Comparison of ENCODE assay signal across 24 cellular contexts in genomic region chr11:7899418-7899817, GRCh38.
"Had no signal": no experiment of that assay in that cellular context is flagged by ENCODE, and none has a peak within 500 bp of the region (broad histone marks: within the 10 kb centered on the region; RNA-seq: fewer than 3 reads in every experiment).

No MANE protein-coding gene starts in this region.

- DNase-seq: activated CD4-positive, alpha-beta T cell treated with anti-CD3 and anti-CD28 coated beads for 36 hours; activated CD4-positive, alpha-beta T cell treated with anti-CD3 and anti-CD28 coated beads, Interleukin-2, amount 10 ng/mL, durations not matched to agents 7 days and 5 days; activated CD4-positive, alpha-beta T cell treated with anti-CD3 and anti-CD28 coated beads, Interleukin-2, amount 50 U/mL, for 48 hours; activated CD8-positive, alpha-beta T cell treated with anti-CD3 and anti-CD28 coated beads, Interleukin-2, amount 10 ng/mL, durations not matched to agents 7 days and 5 days; activated effector memory CD4-positive, alpha-beta T cell treated with Interleukin-2 at 50 U/mL for 16 hours; activated naive CD4-positive, alpha-beta T cell treated with anti-CD3 and anti-CD28 coated beads, Interleukin-2, amount 50 U/mL, for 16 hours; activated naive CD8-positive, alpha-beta T cell treated with anti-CD3 and anti-CD28 coated beads for 36 hours; activated T-cell treated with anti-CD3 and anti-CD28 coated beads, Interleukin-2, amount 50 U/mL, for 4 hours; amniotic stem cell; aorta; brain microvascular endothelial cell; NCI-H1105; NCI-H1436; NCI-H1694; NCI-H1930; NCI-H2081 treated with DMSO at 0.1 percent for 48 hours; NCI-H345; NCI-H524 treated with DMSO at 0.1 percent for 48 hours; SHP77 treated with DMSO at 0.1 percent for 48 hours; SK-N-SH had no signal

- H3K9me3 ChIP-seq: SJSA1, SK-N-SH had no signal

- ATAC-seq: activated CD4-positive, alpha-beta T cell treated with anti-CD3 and anti-CD28 coated beads for 36 hours; activated CD4-positive, CD25-positive, alpha-beta regulatory T cell treated with anti-CD3 and anti-CD28 coated beads, Interleukin-2, amount 50 U/mL, for 24 hours; activated CD8-positive, alpha-beta T cell treated with anti-CD3 and anti-CD28 coated beads, Interleukin-2, amount 10 ng/mL, durations not matched to agents 7 days and 5 days; activated T-cell treated with anti-CD3 and anti-CD28 coated beads, Interleukin-2, amount 50 U/mL, for 4 hours; K562; WTC11 had no signal

- H3K27me3 ChIP-seq: brain microvascular endothelial cell, SJSA1 had no signal

- H3K27ac ChIP-seq: brain microvascular endothelial cell, SJSA1 had no signal

- H3K4me3 ChIP-seq: K562, SJSA1 had no signal

- H3K36me3 ChIP-seq: brain microvascular endothelial cell, SJSA1 had no signal
